Comparison of ENCODE assay signal across 8 cellular contexts in the genomic region with DNA sequence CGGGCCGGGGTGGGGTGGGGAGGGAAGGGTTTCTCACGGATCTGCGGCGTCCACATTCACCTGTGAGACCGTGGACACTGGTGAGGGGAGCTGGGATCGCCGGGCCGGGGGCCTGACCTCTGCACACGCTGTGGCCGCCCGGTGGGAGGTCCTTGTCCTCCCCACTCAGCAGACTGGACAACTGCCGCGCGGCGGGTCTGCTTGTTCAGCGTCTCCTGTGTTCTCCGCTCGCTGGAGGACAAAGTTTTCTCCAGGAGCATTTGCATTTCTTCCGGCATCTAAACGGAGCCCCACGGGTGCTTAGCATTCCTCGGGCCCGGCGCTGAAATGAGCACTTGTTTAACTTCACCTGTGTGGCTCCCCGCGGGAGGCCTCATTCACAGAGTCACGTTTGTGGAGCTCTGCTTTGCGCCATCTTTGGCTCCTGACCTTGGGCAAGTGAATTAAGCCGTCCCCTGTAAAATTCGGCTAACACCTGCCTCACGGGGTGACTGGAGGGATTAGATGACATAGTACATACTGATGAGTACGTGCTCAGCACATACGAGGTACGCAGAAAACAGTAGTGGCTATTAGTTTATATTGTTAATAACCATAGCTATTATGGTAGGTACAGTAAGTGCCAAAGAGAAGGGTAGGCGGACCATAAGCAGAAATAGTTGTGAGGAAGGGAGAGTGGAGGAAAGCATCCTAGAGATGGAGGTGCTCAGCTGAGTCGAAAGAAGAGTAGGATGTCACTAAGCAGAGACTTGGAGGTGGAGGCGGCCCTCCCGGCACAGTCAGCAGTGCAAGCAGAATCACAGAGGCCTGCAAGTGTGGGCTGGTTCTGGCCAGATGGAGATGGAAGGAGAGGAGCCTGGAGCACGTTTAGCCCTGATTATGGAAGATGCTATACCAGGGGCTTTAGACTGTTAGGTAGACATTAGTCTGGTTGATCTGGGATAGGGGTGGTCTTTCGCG. TPM values are rescaled to one million over a fixed set of nuclear protein-coding genes. Genes with fewer than 3 reads are reported as not detected.
DNase-seq lines count a peak whose midpoint lies in the region; ATAC-seq, FAIRE-seq and TF ChIP-seq lines count a peak whose summit lies in the region.

No MANE protein-coding gene starts in this region.

- H3K79me2 ChIP-seq in H1 (ENCODE audit: control insufficient read depth in 1 of 2, insufficient read depth in 2 of 2, low read length in 2 of 2): peaks cover 9 to 35% of the 10 kb centered on the region in 2 experiments

- 22% methylated on average over 32 of the region's 42 CpGs; no CpG with 5 or more reads in 1 of the 2 experiments for WGBS in H1 (ENCODE audit: extremely low coverage in 1 of 2, insufficient coverage in 1 of 2, insufficient read length in 1 of 2, insufficient replicate concordance in 2 of 2, low coverage in 1 of 2, low lambda C conversion rate in 2 of 2, missing lambda C conversion rate in 1 of 2), 2 experiments
- 11% methylated on average over 42 of the region's 42 CpGs for WGBS in urinary bladder

- H3K36me3 ChIP-seq in SJSA1 (peaks cover 77% of the 10 kb centered on the region), H1 (ENCODE audit: control insufficient read depth in 2 of 4, insufficient read depth in 4 of 4, low read length in 3 of 4) (peaks cover 9 to 30% (median 21%) of the 10 kb centered on the region in 4 experiments), muscle layer of colon (ENCODE audit: insufficient read depth, low read length) (peaks cover 30% of the 10 kb centered on the region), urinary bladder (ENCODE audit: insufficient read depth) (no peaks in the 10 kb centered on the region)

- ATAC-seq in GM21576 (IDR thresholded peaks at IDR 0.05; ENCODE audit: unreplicated experiment): peak; percentile 14

- H2AK5ac ChIP-seq in H1 (ENCODE audit: low read depth, low read length): no peak overlapping the region

- TF ChIP-seq EP300 in H1 (IDR thresholded peaks at IDR 0.05; ENCODE audit: borderline replicate concordance in 1 of 2, low read depth in 2 of 2, low read length in 2 of 2): no peak

- H2BK120ac ChIP-seq in H1 (replicated peaks; ENCODE audit: low read depth, low read length): no peak overlapping the region

- peak overlapping the region; percentile 20 for H3K56ac ChIP-seq in H1 (replicated peaks; ENCODE audit: insufficient read length, low read depth, low read length)

- no peak overlapping the region for H2BK5ac ChIP-seq in H1 (ENCODE audit: low read depth, low read length)

- no peak overlapping the region for H3K14ac ChIP-seq in H1 (ENCODE audit: insufficient read length)

- TF ChIP-seq CTCF in AG10803 (conservative IDR thresholded peaks at IDR 0.05; ENCODE audit: low read length) (no peak), H1 (IDR thresholded peaks at IDR 0.05; ENCODE audit: control extremely low read depth in 1 of 3, insufficient read depth in 1 of 3, low read depth in 1 of 3, low read length in 3 of 3) (no peak)

- H3K4me1 ChIP-seq in SJSA1 (replicated peaks): peaks cover 7% of the 10 kb centered on the region
- H3K4me1 ChIP-seq in H1 (replicated peaks in 1 of 4; ENCODE audit: control insufficient read depth in 3 of 4, insufficient read depth in 4 of 4, low read length in 3 of 4): peaks cover 0 to 4% (median 3%) of the 10 kb centered on the region in 4 experiments; a peak in 3 of 7 replicates
- peaks cover 13% of the 10 kb centered on the region for H3K4me1 ChIP-seq in muscle layer of colon (ENCODE audit: insufficient read depth, low read length)
- H3K4me1 ChIP-seq in urinary bladder (ENCODE audit: insufficient read depth): no peaks in the 10 kb centered on the region

- H3K9ac ChIP-seq in H1 (replicated peaks in 1 of 4; ENCODE audit: extremely low read depth in 1 of 4, low read depth in 3 of 4, low read length in 3 of 4) (peak overlapping the region; percentile 49 to 82 (median 70)), muscle layer of colon (ENCODE audit: low read length) (peak overlapping the region; percentile 55)

- H3K27ac ChIP-seq in SJSA1 (peak overlapping the region; percentile 52; the same call in 1 of the 2 replicates), H1 (ENCODE audit: low read depth, low read length) (peak overlapping the region; percentile 8; the same call in 1 of the 2 replicates), muscle layer of colon (ENCODE audit: low read depth, low read length) (peak overlapping the region; percentile 82), urinary bladder (ENCODE audit: low read depth) (no peak overlapping the region)

- TF ChIP-seq RAD21 in H1 (IDR thresholded peaks at IDR 0.05 in 1 of 2, conservative IDR thresholded peaks at IDR 0.05 in 1 of 2; ENCODE audit: low read depth in 2 of 2, low read length in 2 of 2): no peak

- H3K4me3 ChIP-seq in AG10803 (ENCODE audit: low read length): peak overlapping the region; percentile 90
- H3K4me3 ChIP-seq in SJSA1: peak overlapping the region; percentile 84
- H3K4me3 ChIP-seq in H1 (ENCODE audit: extremely low read depth in 1 of 4, insufficient read depth in 2 of 4, low read depth in 3 of 4, low read length in 4 of 4): peak overlapping the region; percentile 55 to 90 (median 80)
- peak overlapping the region; percentile 95 to 97 for H3K4me3 ChIP-seq in muscle layer of colon (ENCODE audit: low read depth in 1 of 2, low read length in 2 of 2)
- peak overlapping the region; percentile 98 for H3K4me3 ChIP-seq in urinary bladder (ENCODE audit: low read depth, low read length)

- no peak overlapping the region for H3K23ac ChIP-seq in H1 (ENCODE audit: insufficient read length)

- no peak overlapping the region for H2BK12ac ChIP-seq in H1 (ENCODE audit: low read depth, low read length)

- no peak overlapping the region for H3K4ac ChIP-seq in H1 (replicated peaks; ENCODE audit: insufficient read length, low read depth, low read length)

- H3K79me1 ChIP-seq in H1 (ENCODE audit: low read depth, low read length): peaks cover 9% of the 10 kb centered on the region

- peaks cover 7 to 11% of the 10 kb centered on the region in 2 experiments for H4K20me1 ChIP-seq in H1 (replicated peaks in 1 of 2; ENCODE audit: control insufficient read depth in 1 of 2, insufficient read depth in 2 of 2, low read length in 2 of 2)

- no peak overlapping the region for H2BK15ac ChIP-seq in H1 (ENCODE audit: low read length)

- DNase-seq in AG10803 (ENCODE audit: low read depth) (no peak), SJSA1 (ENCODE audit: low read depth in 1 of 2, low spot score in 2 of 2) (no peak), H1 (ENCODE audit: low read depth in 1 of 2, low spot score in 2 of 2) (no peak), NCI-H1092 (lab: John Stamatoyannopoulos, UW) (no peak), epidermal melanocyte (ENCODE audit: insufficient read length, low spot score) (no peak)

- FAIRE-seq in H1 (lab: Jason Lieb, UNC): no peak

- H4K91ac ChIP-seq in H1 (replicated peaks; ENCODE audit: insufficient read length, low read length): no peak overlapping the region

- no peak for TF ChIP-seq POLR2A in H1 (IDR thresholded peaks at IDR 0.05; ENCODE audit: control extremely low read depth in 1 of 2, low read depth in 2 of 2, low read length in 2 of 2)

- POLR2A ChIA-PET in H1 (lab: Charles Lee; ENCODE audit: partially characterized antibody): interaction anchor here (0.7 to 1.5 kb wide), 11 partner anchors 8 to 1849 kb away, joined by 3 to 5 read pairs (median 3); partner anchors contain the start of gene GTSE1

- H3K27me3 ChIP-seq in SJSA1 (replicated peaks) (no peaks in the 10 kb centered on the region), H1 (replicated peaks in 1 of 4; ENCODE audit: control insufficient read depth in 3 of 4, extremely low read depth in 1 of 4, insufficient read depth in 3 of 4, low read length in 3 of 4) (no peaks in the 10 kb centered on the region), muscle layer of colon (ENCODE audit: control insufficient read depth in 1 of 2, insufficient read depth in 2 of 2, low read length in 2 of 2) (no peaks in the 10 kb centered on the region)

- no peak overlapping the region for H2AFZ ChIP-seq in H1 (ENCODE audit: low read length)

- H3K18ac ChIP-seq in H1 (ENCODE audit: extremely low read depth, low read length): no peak overlapping the region

- H3K23me2 ChIP-seq in H1 (ENCODE audit: low read depth, low read length): 0 out of 2 replicates have a peak, but pooled peaks cover 2% of the 10 kb centered on the region

- no peak overlapping the region for H4K5ac ChIP-seq in H1 (ENCODE audit: insufficient read length, low read depth, low read length)

- no peak overlapping the region for H2BK20ac ChIP-seq in H1 (ENCODE audit: low read length)

- peak overlapping the region; percentile 88 to 94 for H3K4me2 ChIP-seq in H1 (ENCODE audit: insufficient read depth in 1 of 2, low read depth in 2 of 2, low read length in 2 of 2)

- peak overlapping the region; percentile 79; the same call in 1 of the 2 replicates for H4K8ac ChIP-seq in H1 (ENCODE audit: extremely low read depth, insufficient read depth, low read length)

- CTCF ChIA-PET in H1 (lab: Charles Lee; ENCODE audit: partially characterized antibody): interaction anchor here (0.6 to 1.2 kb wide), 3 partner anchors 206 to 346 kb away, joined by 3 to 4 read pairs (median 4); no protein-coding TSS in a partner anchor

- H3K9me3 ChIP-seq in SJSA1 (replicated peaks): no peaks in the 10 kb centered on the region
- H3K9me3 ChIP-seq in H1 (ENCODE audit: insufficient read depth in 2 of 2, low read depth in 1 of 2, low read length in 1 of 2): no peaks in the 10 kb centered on the region
- no peaks in the 10 kb centered on the region for H3K9me3 ChIP-seq in muscle layer of colon (ENCODE audit: low read length)

RNA-seq across cellular contexts. Expression of gene TRMU, which starts 0.9 kb away (rescaled TPM):
- 59.5 and 60.9 TPM in 2 replicates for total RNA-seq in SJSA1 (2014; rRNA removed; shearing (Covaris generic))
- 67.7 and 70.6 TPM in 2 replicates for total RNA-seq in H1 (2021; fragmentation: NEBNext Ultra II Directional; extraction: Animal tissue kit (Norgen Biotek cat#: 25700))
- polyA plus RNA-seq in H1 (2011; rRNA removed): 43.4 and 52.9 TPM in 2 replicates
- polyA plus RNA-seq in H1 (2011; cell fraction: cytosol; rRNA removed): 58.0 TPM
- 205 TPM for polyA plus RNA-seq in H1 (2011; cell fraction: nucleus; rRNA removed)
- polyA plus RNA-seq in H1 (2012, experiment 1 of 2): 56.5 to 70.4 TPM (median 62.8 TPM) in 4 replicates
- 31.1 TPM for polyA plus RNA-seq in H1 (2012, experiment 2 of 2)
- 40.5 TPM for polyA plus RNA-seq in H1 (2013, experiment 1 of 2)
- polyA plus RNA-seq in H1 (2013, experiment 2 of 2): 37.4 TPM
- polyA minus RNA-seq in H1 (2011; rRNA and poly(A)+ RNA removed): 35.1 and 35.7 TPM in 2 replicates
- 34.8 TPM for polyA minus RNA-seq in H1 (2011; cell fraction: cytosol; rRNA and poly(A)+ RNA removed)
- 112 TPM for polyA minus RNA-seq in H1 (2011; cell fraction: nucleus; rRNA and poly(A)+ RNA removed)
- total RNA-seq in urinary bladder: 27.1 TPM
- polyA plus RNA-seq in urinary bladder: 21.0 TPM

RNA-seq across cellular contexts. Expression of gene GTSE1, which starts 39.7 kb away (rescaled TPM):
- 22.4 and 36.2 TPM in 2 replicates for total RNA-seq in SJSA1 (2014; rRNA removed; shearing (Covaris generic))
- total RNA-seq in H1 (2021; fragmentation: NEBNext Ultra II Directional; extraction: Animal tissue kit (Norgen Biotek cat#: 25700)): 38.6 and 40.6 TPM in 2 replicates
- 17.5 and 25.7 TPM in 2 replicates for polyA plus RNA-seq in H1 (2011; rRNA removed)
- 18.4 TPM for polyA plus RNA-seq in H1 (2011; cell fraction: cytosol; rRNA removed)
- polyA plus RNA-seq in H1 (2011; cell fraction: nucleus; rRNA removed): 30.0 TPM
- polyA plus RNA-seq in H1 (2012, experiment 1 of 2): 21.3 to 27.2 TPM (median 24.8 TPM) in 4 replicates
- 18.8 TPM for polyA plus RNA-seq in H1 (2012, experiment 2 of 2)
- polyA plus RNA-seq in H1 (2013, experiment 1 of 2): 30.8 TPM
- 27.5 TPM for polyA plus RNA-seq in H1 (2013, experiment 2 of 2)
- polyA minus RNA-seq in H1 (2011; rRNA and poly(A)+ RNA removed): 10.7 and 11.7 TPM in 2 replicates
- 20.0 TPM for polyA minus RNA-seq in H1 (2011; cell fraction: cytosol; rRNA and poly(A)+ RNA removed)
- polyA minus RNA-seq in H1 (2011; cell fraction: nucleus; rRNA and poly(A)+ RNA removed): 12.8 TPM
- total RNA-seq in urinary bladder: 6.6 TPM
- 0.33 TPM for polyA plus RNA-seq in urinary bladder
